In the genomic region with DNA sequence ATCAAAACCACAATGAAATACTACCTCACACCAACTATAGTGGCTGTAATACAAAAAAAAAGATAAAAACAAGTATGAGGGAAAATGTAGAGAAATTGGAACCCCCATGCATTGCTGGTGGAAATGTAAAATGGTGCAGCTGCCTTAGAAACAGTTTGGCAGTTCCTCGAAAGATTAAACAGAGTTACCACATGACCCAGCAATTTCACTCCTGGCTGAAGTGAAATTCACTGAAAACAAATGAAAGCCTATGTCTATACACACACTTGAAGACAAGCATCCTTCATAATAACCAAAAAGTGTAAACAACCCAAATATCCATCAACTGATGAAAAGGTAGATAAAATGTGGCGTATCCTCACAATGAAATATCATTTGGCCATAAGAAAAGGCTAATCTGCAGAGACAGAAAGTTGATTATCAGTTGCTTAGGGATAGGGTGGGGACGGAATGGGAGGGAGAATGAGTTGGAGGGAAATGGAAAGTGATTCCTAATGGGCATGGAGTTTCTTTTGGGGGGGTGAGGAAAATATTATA, we compare ENCODE assay signal across 29 cellular contexts.
"Had no signal": no experiment of that assay in that cellular context is flagged by ENCODE, and none has a peak within 500 bp of the region (broad histone marks: within the 10 kb centered on the region; RNA-seq: fewer than 3 reads in every experiment).

No MANE protein-coding gene starts in this region.

- H3K9me3 Mint-ChIP-seq: effector memory CD8-positive, alpha-beta T cell had no signal

- H3K27ac ChIP-seq: colonic mucosa, coronary artery, dorsolateral prefrontal cortex, epithelial cell of prostate, esophagus muscularis mucosa, esophagus squamous epithelium, foreskin keratinocyte, gastrocnemius medialis, gastroesophageal sphincter, heart left ventricle, heart right ventricle had no signal

- H3K9me3 ChIP-seq: colonic mucosa, esophagus squamous epithelium, gastrocnemius medialis, gastroesophageal sphincter had no signal

- H3K4me3 ChIP-seq: colonic mucosa, coronary artery, dorsolateral prefrontal cortex, esophagus muscularis mucosa, esophagus squamous epithelium, gastrocnemius medialis, gastroesophageal sphincter, heart left ventricle, heart right ventricle had no signal

- H3K4me3 Mint-ChIP-seq: dendritic cell treated with granulocyte-macrophage colony-stimulating factor and Interleukin-4, amounts not matched to agents 40 ng/mL and 50 ng/mL, for 4 days; effector memory CD8-positive, alpha-beta T cell; endodermal cell had no signal

- H3K27ac Mint-ChIP-seq: dendritic cell treated with granulocyte-macrophage colony-stimulating factor and Interleukin-4, amounts not matched to agents 40 ng/mL and 50 ng/mL, for 4 days; effector memory CD8-positive, alpha-beta T cell; endodermal cell had no signal

- H3K4me1 ChIP-seq: colonic mucosa, esophagus muscularis mucosa, esophagus squamous epithelium, foreskin keratinocyte, gastrocnemius medialis, gastroesophageal sphincter, heart left ventricle, heart right ventricle had no signal

- H3K36me3 ChIP-seq: colonic mucosa, esophagus muscularis mucosa, esophagus squamous epithelium, gastrocnemius medialis, gastroesophageal sphincter, heart left ventricle, heart right ventricle had no signal

- H3K27me3 Mint-ChIP-seq: dendritic cell treated with granulocyte-macrophage colony-stimulating factor and Interleukin-4, amounts not matched to agents 40 ng/mL and 50 ng/mL, for 4 days; effector memory CD8-positive, alpha-beta T cell had no signal

- DNase-seq: colonic mucosa; cortex of kidney; dermis blood vessel endothelial cell; dorsolateral prefrontal cortex; effector CD4-positive, alpha-beta T cell; effector CD8-positive, alpha-beta T cell; effector memory CD4-positive, alpha-beta T cell; effector memory CD8-positive, alpha-beta T cell; endodermal cell; erythroblast; esophagus squamous epithelium; foreskin fibroblast; foreskin keratinocyte; foreskin melanocyte; gastrocnemius medialis; glutamatergic neuron; head of caudate nucleus; heart left ventricle; heart right ventricle had no signal

- H3K27me3 ChIP-seq: colonic mucosa, dorsolateral prefrontal cortex, esophagus muscularis mucosa, esophagus squamous epithelium, foreskin keratinocyte, gastrocnemius medialis, gastroesophageal sphincter, heart left ventricle, heart right ventricle had no signal

- FAIRE-seq: colon, endometrium, endothelial cell of umbilical vein, frontal cortex had no signal

- ATAC-seq: effector memory CD8-positive, alpha-beta T cell; esophagus mucosa; foreskin keratinocyte; gastrocnemius medialis; gastroesophageal sphincter; heart left ventricle; heart right ventricle had no signal
